Comparison of ENCODE assay signal across 9 cellular contexts in the genomic region with DNA sequence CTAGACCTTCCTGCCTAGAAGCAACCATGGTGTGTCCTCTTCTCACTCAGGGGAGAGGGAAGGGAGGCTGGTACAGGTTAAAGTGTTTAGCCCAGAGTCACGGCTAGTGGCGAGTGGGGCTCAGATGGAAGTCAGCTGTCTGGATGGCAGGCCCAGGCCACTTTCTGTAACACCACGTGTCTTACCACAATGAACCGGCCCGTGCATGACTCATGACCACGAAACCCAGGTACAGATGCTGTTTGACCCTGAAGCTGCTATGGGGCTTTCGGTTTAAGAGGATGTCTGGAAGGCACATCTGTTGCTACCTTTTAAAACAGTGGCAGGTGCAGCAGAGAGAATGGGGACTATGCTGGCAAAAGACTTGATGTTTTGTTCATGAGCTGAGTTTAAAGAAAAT. TPM values are rescaled to one million over a fixed set of nuclear protein-coding genes. Genes with fewer than 3 reads are reported as not detected.
DNase-seq lines count a peak whose midpoint lies in the region; ATAC-seq and TF ChIP-seq lines count a peak whose summit lies in the region.
"Had no signal": no experiment of that assay in that cellular context is flagged by ENCODE, and none has a peak within 500 bp of the region (broad histone marks: within the 10 kb centered on the region; RNA-seq: fewer than 3 reads in every experiment).

No MANE protein-coding gene starts in this region.

- peaks cover 0 to 93% (median 0%) of the 10 kb centered on the region in 3 donors for H3K36me3 ChIP-seq in tibial nerve

- POLR2A ChIA-PET in naive thymus-derived CD8-positive, alpha-beta T cell (lab: Charles Lee) = interaction anchor here (0.8 to 5.2 kb wide), 6 partner anchors 11 to 207 kb away, joined by 3 to 26 read pairs (median 4); no protein-coding TSS in a partner anchor

- no peak for TF ChIP-seq POLR2A in tibial nerve (IDR thresholded peaks at IDR 0.05)

- H3K4me1 ChIP-seq in tibial nerve = no peaks in the 10 kb centered on the region

- peak overlapping the region; percentile 23 to 75 (median 57) for H3K4me3 Mint-ChIP-seq in naive thymus-derived CD8-positive, alpha-beta T cell
- H3K4me3 Mint-ChIP-seq: nephron had no signal

- ATAC-seq in HG03457 (IDR thresholded peaks at IDR 0.05; ENCODE audit: unreplicated experiment) = peak; percentile 96
- peak; percentile 16 to 52 for ATAC-seq in naive thymus-derived CD8-positive, alpha-beta T cell

- no peak overlapping the region for H3K4me3 ChIP-seq in tibial nerve

- 86 to 90% methylated on average over 7 of the region's 7 CpGs for WGBS in tibial nerve, 2 donors

- peak overlapping the region; percentile 91 to 99 (median 98) for H3K27ac Mint-ChIP-seq in naive thymus-derived CD8-positive, alpha-beta T cell
- H3K27ac Mint-ChIP-seq: nephron had no signal

- H3K27ac ChIP-seq in tibial nerve = no peak overlapping the region

- no peaks in the 10 kb centered on the region for H3K27me3 ChIP-seq in tibial nerve

- H3K4me1 Mint-ChIP-seq in naive thymus-derived CD8-positive, alpha-beta T cell = peaks cover 39 to 73% (median 70%) of the 10 kb centered on the region in 4 donors
- H3K4me1 Mint-ChIP-seq: nephron had no signal

- no peak for TF ChIP-seq EP300 in tibial nerve (IDR thresholded peaks at IDR 0.05)

- peaks cover 0 to 24% (median 5%) of the 10 kb centered on the region in 9 donors for H3K9me3 Mint-ChIP-seq in naive thymus-derived CD8-positive, alpha-beta T cell
- H3K9me3 Mint-ChIP-seq: nephron had no signal

- H3K36me3 Mint-ChIP-seq in naive thymus-derived CD8-positive, alpha-beta T cell = peaks cover 0 to 7% (median 0%) of the 10 kb centered on the region in 3 donors

- H3K9me3 ChIP-seq in tibial nerve = no peaks in the 10 kb centered on the region

- H3K27me3 Mint-ChIP-seq in naive thymus-derived CD8-positive, alpha-beta T cell = no peaks in the 10 kb centered on the region

- TF ChIP-seq CTCF in tibial nerve (IDR thresholded peaks at IDR 0.05) = no peak

- DNase-seq in activated gamma-delta T cell treated with Interleukin-2 at 50 U/mL for 16 hours (peak; percentile 72), activated gamma-delta T cell (lab: John Stamatoyannopoulos, UW) (no peak), COR-L47 (lab: John Stamatoyannopoulos, UW) (no peak), tibial nerve (ENCODE audit: low spot score in 2 of 2) (no peak), iPS-NIHi7 (ENCODE audit: extremely low spot score) (no peak)
- DNase-seq in activated CD8-positive, alpha-beta memory T cell treated with anti-CD3 and anti-CD28 coated beads for 48 hours (ENCODE audit: low read depth in 2 of 3, low spot score in 2 of 3) = peak in 2 of 3 experiments; percentile 30 to 50
- peak in 3 of 10 donors; percentile 14 to 54 (median 42) for DNase-seq in naive thymus-derived CD8-positive, alpha-beta T cell

RNA-seq across cellular contexts. Expression of a gene that starts 36.5 kb away (rescaled TPM):
- 10 to 100 TPM; 33.5 to 38.8 TPM for total RNA-seq in naive thymus-derived CD8-positive, alpha-beta T cell
- 10 to 100 TPM; 64.1 to 76.7 (median 65.8) TPM for polyA plus RNA-seq in naive thymus-derived CD8-positive, alpha-beta T cell
- 10 to 100 TPM; 29.8 to 70.1 (median 53.7) TPM for total RNA-seq in tibial nerve

Comparison
In these comparisons a context has a peak if more than half of its experiments do, and no peak if none do; other contexts are left out.
1. DNase-seq: peak in activated gamma-delta T cell treated with Interleukin-2 at 50 U/mL for 16 hours (single experiment) and activated CD8-positive, alpha-beta memory T cell treated with anti-CD3 and anti-CD28 coated beads for 48 hours (2 of 3); none in activated gamma-delta T cell (single experiment), COR-L47 (single experiment), tibial nerve (0 of 2) and iPS-NIHi7 (single experiment).